28 cellular contexts compared by ENCODE assay signal in genomic region chr2:156689945-156690344, GRCh38.
"Had no signal": no experiment of that assay in that cellular context is flagged by ENCODE, and none has a peak within 500 bp of the region (broad histone marks: within the 10 kb centered on the region; RNA-seq: fewer than 3 reads in every experiment).

No MANE protein-coding gene starts in this region.

- H3K27ac Mint-ChIP-seq: mesothelial cell of epicardium; naive B cell; natural killer cell; nephron progenitor cell; stimulated activated memory B cell treated with anti-CD40 and anti-IgM and Interleukin-4, amounts not matched to agents 10 μg/mL and 1 μg/mL and 100 μg/mL, for 72 hours; stimulated activated naive CD8-positive, alpha-beta T cell treated with anti-CD3 and anti-CD28 coated beads, Interleukin-15, amount 100 ng/mL, for 72 hours; type B pancreatic cell had no signal

- H3K4me1 Mint-ChIP-seq: mesothelial cell of epicardium; naive B cell; natural killer cell; stimulated activated memory B cell treated with anti-CD40 and anti-IgM and Interleukin-4, amounts not matched to agents 10 μg/mL and 1 μg/mL and 100 μg/mL, for 72 hours; stimulated activated naive CD8-positive, alpha-beta T cell treated with anti-CD3 and anti-CD28 coated beads, Interleukin-15, amount 100 ng/mL, for 72 hours had no signal

- ATAC-seq: left cardiac atrium; left lobe of liver; left ventricle myocardium superior; lower lobe of right lung; natural killer cell; pancreas; right cardiac atrium; stimulated activated memory B cell treated with anti-CD40 and anti-IgM and Interleukin-4, amounts not matched to agents 10 μg/mL and 1 μg/mL and 100 μg/mL, for 72 hours; stimulated activated naive CD8-positive, alpha-beta T cell treated with anti-CD3 and anti-CD28 coated beads, Interleukin-15, amount 100 ng/mL, for 72 hours had no signal

- H3K27ac ChIP-seq: lower lobe of right lung, pancreas, prostate gland, sigmoid colon, spleen, tibial nerve, vagina had no signal

- H3K9me3 Mint-ChIP-seq: nephron progenitor cell had no signal

- H3K36me3 ChIP-seq: lower lobe of right lung, pancreas, prostate gland, sigmoid colon, spleen, tibial nerve, vagina had no signal

- H3K27me3 Mint-ChIP-seq: stimulated activated naive CD8-positive, alpha-beta T cell treated with anti-CD3 and anti-CD28 coated beads, Interleukin-15, amount 100 ng/mL, for 72 hours; type B pancreatic cell had no signal

- H3K4me3 Mint-ChIP-seq: mesothelial cell of epicardium; naive B cell; natural killer cell; nephron progenitor cell; stimulated activated memory B cell treated with anti-CD40 and anti-IgM and Interleukin-4, amounts not matched to agents 10 μg/mL and 1 μg/mL and 100 μg/mL, for 72 hours; stimulated activated naive CD8-positive, alpha-beta T cell treated with anti-CD3 and anti-CD28 coated beads, Interleukin-15, amount 100 ng/mL, for 72 hours; type B pancreatic cell had no signal

- H3K36me3 Mint-ChIP-seq: mesothelial cell of epicardium; naive B cell; natural killer cell; stimulated activated memory B cell treated with anti-CD40 and anti-IgM and Interleukin-4, amounts not matched to agents 10 μg/mL and 1 μg/mL and 100 μg/mL, for 72 hours; type B pancreatic cell had no signal

- H3K4me3 ChIP-seq: lower lobe of right lung, pancreas, prostate gland, sigmoid colon, spleen, tibial nerve, vagina had no signal

- H3K4me1 ChIP-seq: lower lobe of right lung, pancreas, prostate gland, sigmoid colon, spleen, tibial nerve, vagina had no signal

- DNase-seq: hippocampal formation; kidney glomerular epithelial cell; left cardiac atrium; left ventricle myocardium superior; lower lobe of right lung; mammary epithelial cell; mesenchymal stem cell; naive B cell; natural killer cell; nephron progenitor cell; pancreas; posterior cingulate gyrus; retina; right cardiac atrium; sigmoid colon; small intestine; spleen; stimulated activated CD4-positive, alpha-beta T cell treated with anti-CD3 and anti-CD28 coated beads, Interleukin-4, amount 100 ng/mL, for 24 hours; stimulated activated naive CD4-positive, alpha-beta T cell treated with Interleukin-2 at 50 U/mL for 16 hours; stimulated activated naive CD8-positive, alpha-beta T cell treated with anti-CD3 and anti-CD28 coated beads, Interleukin-15, amount 100 ng/mL, for 72 hours; substantia nigra had no signal

- H3K27me3 ChIP-seq: pancreas, sigmoid colon, spleen, tibial nerve, vagina had no signal
